Comparison of ENCODE assay signal across 18 cellular contexts in genomic region chr19:6261883-6262282, GRCh38.
"Had no signal": no experiment of that assay in that cellular context is flagged by ENCODE, and none has a peak within 500 bp of the region (broad histone marks: within the 10 kb centered on the region; RNA-seq: fewer than 3 reads in every experiment).

No MANE protein-coding gene starts in this region.

- H3K4me1 ChIP-seq: foreskin keratinocyte had no signal

- H3K27ac ChIP-seq: foreskin keratinocyte, tibial artery, uterus had no signal

- ATAC-seq: activated CD8-positive, alpha-beta memory T cell treated with anti-CD3 and anti-CD28 coated beads, Interleukin-2, amount 10 ng/mL, durations not matched to agents 7 days and 5 days; foreskin keratinocyte; left ventricle myocardium superior; stimulated activated memory B cell treated with anti-CD40 and anti-IgM and Interleukin-4, amounts not matched to agents 10 μg/mL and 1 μg/mL and 100 μg/mL, for 72 hours had no signal

- H3K4me3 Mint-ChIP-seq: activated CD8-positive, alpha-beta memory T cell treated with anti-CD3 and anti-CD28 coated beads, Interleukin-2, amount 10 ng/mL, durations not matched to agents 7 days and 5 days; brain; dendritic cell treated with granulocyte-macrophage colony-stimulating factor and Interleukin-4, amounts not matched to agents 40 ng/mL and 50 ng/mL, for 4 days; stimulated activated memory B cell treated with anti-CD40 and anti-IgM and Interleukin-4, amounts not matched to agents 10 μg/mL and 1 μg/mL and 100 μg/mL, for 72 hours had no signal

- H3K36me3 ChIP-seq: uterus had no signal

- H3K4me3 ChIP-seq: tibial artery, uterus had no signal

- DNase-seq: activated CD4-positive, alpha-beta T cell treated with anti-CD3 and anti-CD28 coated beads for 1 hour; activated CD4-positive, alpha-beta T cell treated with anti-CD3 and anti-CD28 coated beads, Interleukin-2, amount 50 U/mL, for 4 hours; activated CD8-positive, alpha-beta memory T cell treated with anti-CD3 and anti-CD28 coated beads, Interleukin-2, amount 10 ng/mL, durations not matched to agents 7 days and 5 days; activated naive CD4-positive, alpha-beta T cell treated with anti-CD3 and anti-CD28 coated beads, Interleukin-2, amount 50 U/mL, for 16 hours; activated T-cell treated with anti-CD3 and anti-CD28 coated beads, Interleukin-2, amount 50 U/mL, for 1 hour; cerebellar nuclear complex; effector memory CD4-positive, alpha-beta T cell; foreskin keratinocyte; glutamatergic neuron; left ventricle myocardium superior; mesenchymal stem cell; T-helper 1 cell; T1000; tibial artery; uterus had no signal

- H3K27me3 Mint-ChIP-seq: activated CD8-positive, alpha-beta memory T cell treated with anti-CD3 and anti-CD28 coated beads, Interleukin-2, amount 10 ng/mL, durations not matched to agents 7 days and 5 days; dendritic cell treated with granulocyte-macrophage colony-stimulating factor and Interleukin-4, amounts not matched to agents 40 ng/mL and 50 ng/mL, for 4 days; stimulated activated memory B cell treated with anti-CD40 and anti-IgM and Interleukin-4, amounts not matched to agents 10 μg/mL and 1 μg/mL and 100 μg/mL, for 72 hours had no signal

- H3K27me3 ChIP-seq: foreskin keratinocyte, tibial artery, uterus had no signal

- H3K9me3 ChIP-seq: tibial artery, uterus had no signal

- H3K9me3 Mint-ChIP-seq: stimulated activated memory B cell treated with anti-CD40 and anti-IgM and Interleukin-4, amounts not matched to agents 10 μg/mL and 1 μg/mL and 100 μg/mL, for 72 hours had no signal

- H3K27ac Mint-ChIP-seq: activated CD8-positive, alpha-beta memory T cell treated with anti-CD3 and anti-CD28 coated beads, Interleukin-2, amount 10 ng/mL, durations not matched to agents 7 days and 5 days; dendritic cell treated with granulocyte-macrophage colony-stimulating factor and Interleukin-4, amounts not matched to agents 40 ng/mL and 50 ng/mL, for 4 days; stimulated activated memory B cell treated with anti-CD40 and anti-IgM and Interleukin-4, amounts not matched to agents 10 μg/mL and 1 μg/mL and 100 μg/mL, for 72 hours had no signal
